In genomic region chr7:1758859-1759521, GRCh38 we compare ENCODE assay signal across 2 cellular contexts.
TF ChIP-seq lines count a peak whose summit lies in the region.

No MANE protein-coding gene starts in this region.

TF ChIP-seq in SK-N-SH treated with all-trans-retinoic acid at 6 μM for 48 hours, 23 proteins besides CTCF, POLR2A, EP300 and RAD21 (continued from another document):
- no peak for TF ChIP-seq CREB5 (CRISPR knock-in tag; IDR thresholded peaks at IDR 0.05; ENCODE audit: low read depth)
- TF ChIP-seq ZNF565 (CRISPR knock-in tag; conservative IDR thresholded peaks at IDR 0.05; ENCODE audit: low read depth) = no peak
- no peak for TF ChIP-seq POU6F1 (CRISPR knock-in tag; IDR thresholded peaks at IDR 0.05; ENCODE audit: borderline replicate concordance, low read depth)
- TF ChIP-seq TOX (CRISPR knock-in tag; IDR thresholded peaks at IDR 0.05; ENCODE audit: borderline replicate concordance) = no peak
- no peak for TF ChIP-seq PPARA (CRISPR knock-in tag; IDR thresholded peaks at IDR 0.05; ENCODE audit: borderline replicate concordance)
- no peak for TF ChIP-seq GLIS3 (CRISPR knock-in tag; IDR thresholded peaks at IDR 0.05)
- TF ChIP-seq TSHZ2 (CRISPR knock-in tag; IDR thresholded peaks at IDR 0.05) = no peak
- TF ChIP-seq ZFP3 (CRISPR knock-in tag; IDR thresholded peaks at IDR 0.05) = no peak

TF ChIP-seq in SK-N-SH, 30 proteins besides CTCF, POLR2A, EP300 and RAD21 (continued from another document):
- TF ChIP-seq, protein P1, sequence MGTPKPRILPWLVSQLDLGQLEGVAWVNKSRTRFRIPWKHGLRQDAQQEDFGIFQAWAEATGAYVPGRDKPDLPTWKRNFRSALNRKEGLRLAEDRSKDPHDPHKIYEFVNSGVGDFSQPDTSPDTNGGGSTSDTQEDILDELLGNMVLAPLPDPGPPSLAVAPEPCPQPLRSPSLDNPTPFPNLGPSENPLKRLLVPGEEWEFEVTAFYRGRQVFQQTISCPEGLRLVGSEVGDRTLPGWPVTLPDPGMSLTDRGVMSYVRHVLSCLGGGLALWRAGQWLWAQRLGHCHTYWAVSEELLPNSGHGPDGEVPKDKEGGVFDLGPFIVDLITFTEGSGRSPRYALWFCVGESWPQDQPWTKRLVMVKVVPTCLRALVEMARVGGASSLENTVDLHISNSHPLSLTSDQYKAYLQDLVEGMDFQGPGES (IDR thresholded peaks at IDR 0.05; ENCODE audit: low read depth, low read length) = no peak
- TF ChIP-seq GABPA (IDR thresholded peaks at IDR 0.05; ENCODE audit: low read depth) (no peak), MXI1 (IDR thresholded peaks at IDR 0.05; ENCODE audit: low read depth, low read length) (no peak), RXRA (IDR thresholded peaks at IDR 0.05; ENCODE audit: borderline replicate concordance, low read depth) (no peak), YY1 (IDR thresholded peaks at IDR 0.05; ENCODE audit: low read depth) (no peak), SIN3A (IDR thresholded peaks at IDR 0.05; ENCODE audit: borderline replicate concordance, low read depth, low read length) (no peak), RFX5 (IDR thresholded peaks at IDR 0.05; ENCODE audit: low read length) (no peak), PBX3 (IDR thresholded peaks at IDR 0.05) (no peak), POLR2AphosphoS5 (IDR thresholded peaks at IDR 0.05; ENCODE audit: low read depth, low read length) (no peak), REST (IDR thresholded peaks at IDR 0.05; ENCODE audit: low read depth, low read length) (no peak)
TF ChIP-seq in SK-N-SH: peak in this region for 0.
